ENCODE assay signal across 19 cellular contexts in genomic region chr16:4686497-4687210, GRCh38. TPM values are rescaled to one million over a fixed set of nuclear protein-coding genes. Genes with fewer than 3 reads are reported as not detected.
A peak's percentile ranks its signal among the peaks of the same experiment; 100 is the strongest.
DNase-seq lines count a peak whose midpoint lies in the region; ATAC-seq and TF ChIP-seq lines count a peak whose summit lies in the region.
"Had no signal": no experiment of that assay in that cellular context is flagged by ENCODE, and none has a peak within 500 bp of the region (broad histone marks: within the 10 kb centered on the region; RNA-seq: fewer than 3 reads in every experiment).

No MANE protein-coding gene starts in this region.

- H3K36me3 ChIP-seq in endodermal cell (ENCODE audit: control insufficient read depth, insufficient read depth, low read length): peaks cover 26% of the 10 kb centered on the region

- H3K4me1 Mint-ChIP-seq in natural killer cell treated with Interleukin-12 subunit alpha and Interleukin-12 subunit beta and Interleukin-15 and Interleukin-18, amount 100 ng/mL, for 72 hours (ENCODE audit: low read depth in 2 of 2): peaks cover 0 to 2% of the 10 kb centered on the region in 2 donors
- H3K4me1 Mint-ChIP-seq in natural killer cell (peaks cover 0 to 5% of the 10 kb centered on the region in 2 donors), endodermal cell (no peaks in the 10 kb centered on the region), glutamatergic neuron (ENCODE audit: low read depth, unreplicated experiment) (peaks cover 4% of the 10 kb centered on the region)

- TF ChIP-seq CTCF in natural killer cell (IDR thresholded peaks at IDR 0.05) (no peak), endodermal cell (conservative IDR thresholded peaks at IDR 0.05) (no peak), glutamatergic neuron (IDR thresholded peaks at IDR 0.05; ENCODE audit: partially characterized antibody, unreplicated experiment) (no peak)

- 91 to 95% methylated on average over 15 to 27 of the region's 27 CpGs for WGBS in endodermal cell (ENCODE audit: insufficient coverage in 1 of 2, insufficient read length in 1 of 2), 2 experiments

- no peak overlapping the region for H3K4me3 ChIP-seq in endodermal cell (ENCODE audit: low read length)
- H3K4me3 ChIP-seq: GM12878 had no signal

- no peaks in the 10 kb centered on the region for H3K9me3 Mint-ChIP-seq in natural killer cell treated with Interleukin-12 subunit alpha and Interleukin-12 subunit beta and Interleukin-15 and Interleukin-18, amount 100 ng/mL, for 72 hours
- H3K9me3 Mint-ChIP-seq in natural killer cell (no peaks in the 10 kb centered on the region), endodermal cell (no peaks in the 10 kb centered on the region), glutamatergic neuron (ENCODE audit: unreplicated experiment) (peaks cover 6% of the 10 kb centered on the region)
- H3K9me3 Mint-ChIP-seq: CD8-positive, alpha-beta T cell had no signal

- H3K27me3 ChIP-seq in endodermal cell (ENCODE audit: control insufficient read depth, insufficient read depth, low read length, poor library complexity, severe bottlenecking): no peaks in the 10 kb centered on the region

- H3K4me3 Mint-ChIP-seq in natural killer cell treated with Interleukin-12 subunit alpha and Interleukin-12 subunit beta and Interleukin-15 and Interleukin-18, amount 100 ng/mL, for 72 hours: no peak overlapping the region
- H3K4me3 Mint-ChIP-seq in natural killer cell: no peak overlapping the region
- no peak overlapping the region for H3K4me3 Mint-ChIP-seq in endodermal cell
- H3K4me3 Mint-ChIP-seq in glutamatergic neuron (ENCODE audit: unreplicated experiment): no peak overlapping the region
- H3K4me3 Mint-ChIP-seq: CD8-positive, alpha-beta T cell had no signal

- ATAC-seq in natural killer cell treated with Interleukin-12 subunit alpha and Interleukin-12 subunit beta and Interleukin-15 and Interleukin-18, amount 100 ng/mL, for 72 hours: no peak
- ATAC-seq in natural killer cell (no peak), sciatic nerve (no peak), HG03469 (IDR thresholded peaks at IDR 0.05; ENCODE audit: unreplicated experiment) (no peak)
- ATAC-seq: CD8-positive, alpha-beta T cell; GM12878 had no signal

- no peaks in the 10 kb centered on the region for H3K36me3 Mint-ChIP-seq in natural killer cell treated with Interleukin-12 subunit alpha and Interleukin-12 subunit beta and Interleukin-15 and Interleukin-18, amount 100 ng/mL, for 72 hours
- no peaks in the 10 kb centered on the region for H3K36me3 Mint-ChIP-seq in natural killer cell
- H3K36me3 Mint-ChIP-seq in endodermal cell (ENCODE audit: low read depth): peaks cover 7% of the 10 kb centered on the region
- H3K36me3 Mint-ChIP-seq in glutamatergic neuron (ENCODE audit: unreplicated experiment): no peaks in the 10 kb centered on the region

- no peaks in the 10 kb centered on the region for H3K27me3 Mint-ChIP-seq in natural killer cell treated with Interleukin-12 subunit alpha and Interleukin-12 subunit beta and Interleukin-15 and Interleukin-18, amount 100 ng/mL, for 72 hours
- H3K27me3 Mint-ChIP-seq in natural killer cell (ENCODE audit: low read depth in 2 of 2) (no peaks in the 10 kb centered on the region), endodermal cell (ENCODE audit: insufficient read depth) (no peaks in the 10 kb centered on the region), glutamatergic neuron (ENCODE audit: unreplicated experiment) (peaks cover 15% of the 10 kb centered on the region)

- H3K9me3 ChIP-seq in endodermal cell (ENCODE audit: control insufficient read depth, low read length): no peaks in the 10 kb centered on the region

- no peak overlapping the region for H3K27ac Mint-ChIP-seq in natural killer cell treated with Interleukin-12 subunit alpha and Interleukin-12 subunit beta and Interleukin-15 and Interleukin-18, amount 100 ng/mL, for 72 hours
- H3K27ac Mint-ChIP-seq in natural killer cell (no peak overlapping the region), endodermal cell (no peak overlapping the region), glutamatergic neuron (ENCODE audit: unreplicated experiment) (no peak overlapping the region)
- H3K27ac Mint-ChIP-seq: CD8-positive, alpha-beta T cell had no signal

- intact Hi-C loops in natural killer cell (cut with micrococcal nuclease) (no loop called here), sciatic nerve (cut with DNase I) (no loop called here)

- peak; percentile 54 for DNase-seq in natural killer cell treated with Interleukin-12 subunit alpha and Interleukin-12 subunit beta and Interleukin-15 and Interleukin-18, amount 100 ng/mL, for 72 hours (ENCODE audit: low spot score)
- DNase-seq in natural killer cell (no peak), endodermal cell (peak; percentile 41), sciatic nerve (ENCODE audit: low spot score) (peak; percentile 58), glutamatergic neuron (no peak), AG08395 (ENCODE audit: low spot score) (no peak)
- DNase-seq: Calu3; CD8-positive, alpha-beta T cell; EL; NCI-H187; NCI-H2227 treated with DMSO at 0.1 percent for 48 hours; NCI-H510A treated with DMSO at 0.1 percent for 48 hours; NCI-H774; OCI-M1; SHP77 treated with DMSO at 0.1 percent for 48 hours had no signal

- no peak overlapping the region for H3K27ac ChIP-seq in endodermal cell (ENCODE audit: low read depth, low read length)
- H3K27ac ChIP-seq: KMS-11 had no signal

- no peak overlapping the region for H3K9ac ChIP-seq in endodermal cell (ENCODE audit: extremely low read depth, low read length, poor library complexity, severe bottlenecking)
- H3K9ac ChIP-seq: KMS-11 had no signal

- no peaks in the 10 kb centered on the region for H3K4me1 ChIP-seq in endodermal cell (ENCODE audit: control insufficient read depth, insufficient read depth, low read length)

RNA-seq across cellular contexts. Expression of gene NUDT16L1, which starts 6.7 kb away (rescaled TPM):
- total RNA-seq in natural killer cell treated with Interleukin-12 subunit alpha and Interleukin-12 subunit beta and Interleukin-15 and Interleukin-18, amount 100 ng/mL, for 72 hours: 10 to 100 TPM; 37.3 to 57.0 TPM
- total RNA-seq in natural killer cell: 10 to 100 TPM; 30.8 to 39.1 (median 35.0) TPM
- 10 to 100 TPM; 38.6 to 40.7 TPM for total RNA-seq in endodermal cell
- 36.4 TPM for polyA plus RNA-seq in endodermal cell (2013, experiment 1 of 2)
- polyA plus RNA-seq in endodermal cell (2013, experiment 2 of 2): 33.5 TPM
- total RNA-seq in sciatic nerve: 21.3 TPM
- total RNA-seq in glutamatergic neuron (ENCODE audit: unreplicated experiment): 34.3 TPM

RNA-seq across cellular contexts. Expression of gene ANKS3, which starts 47.4 kb away (rescaled TPM):
- total RNA-seq in natural killer cell treated with Interleukin-12 subunit alpha and Interleukin-12 subunit beta and Interleukin-15 and Interleukin-18, amount 100 ng/mL, for 72 hours: 10 to 100 TPM; 19.0 to 39.1 TPM
- total RNA-seq in natural killer cell (10 to 100 TPM; 19.7 to 20.8 (median 20.5) TPM), endodermal cell (10 to 100 TPM; 32.4 to 41.0 TPM), sciatic nerve (34.4 TPM), glutamatergic neuron (ENCODE audit: unreplicated experiment) (43.5 TPM)
- polyA plus RNA-seq in endodermal cell (2013, experiment 1 of 2): 20.9 TPM
- 19.6 TPM for polyA plus RNA-seq in endodermal cell (2013, experiment 2 of 2)

RNA-seq across cellular contexts. Expression of gene DNAAF8, which starts 47.7 kb away (rescaled TPM):
- under 1 TPM in 1 of 2 donors, not detected in 1; 0.53 TPM for total RNA-seq in natural killer cell treated with Interleukin-12 subunit alpha and Interleukin-12 subunit beta and Interleukin-15 and Interleukin-18, amount 100 ng/mL, for 72 hours
- total RNA-seq in natural killer cell (under 1 TPM in 1 of 3 donors, not detected in 2; 0.54 TPM), endodermal cell (under 1 TPM; 0.35 to 0.64 TPM), sciatic nerve (0.31 TPM), glutamatergic neuron (ENCODE audit: unreplicated experiment) (0.59 TPM)
- 0.82 TPM for polyA plus RNA-seq in endodermal cell (2013, experiment 1 of 2)
- 1.2 TPM for polyA plus RNA-seq in endodermal cell (2013, experiment 2 of 2)
- total RNA-seq: CD8-positive, alpha-beta T cell; H1 had no signal

Comparison
In these comparisons a context has a peak if more than half of its experiments do, and no peak if none do; other contexts are left out.
1. DNase-seq: peak in natural killer cell treated with Interleukin-12 subunit alpha and Interleukin-12 subunit beta and Interleukin-15 and Interleukin-18, amount 100 ng/mL, for 72 hours (single experiment), endodermal cell (single experiment) and sciatic nerve (single experiment); none in natural killer cell (single experiment), glutamatergic neuron (single experiment) and AG08395 (single experiment).